ENCODE assay signal across 9 cellular contexts in genomic region chr9:114894206-114894605, GRCh38. TPM values are rescaled to one million over a fixed set of nuclear protein-coding genes. Genes with fewer than 3 reads are reported as not detected.
A peak's percentile ranks its signal among the peaks of the same experiment; 100 is the strongest.
DNase-seq lines count a peak whose midpoint lies in the region; ATAC-seq and TF ChIP-seq lines count a peak whose summit lies in the region.
"Had no signal": no experiment of that assay in that cellular context is flagged by ENCODE, and none has a peak within 500 bp of the region (broad histone marks: within the 10 kb centered on the region; RNA-seq: fewer than 3 reads in every experiment).

No MANE protein-coding gene starts in this region.

- H3K27me3 Mint-ChIP-seq in chondrocyte (ENCODE audit: low read depth) = no peaks in the 10 kb centered on the region

- H3K79me2 ChIP-seq in DND-41 (ENCODE audit: insufficient read depth, low read length) = no peaks in the 10 kb centered on the region

- peaks cover 33% of the 10 kb centered on the region for H3K4me1 Mint-ChIP-seq in chondrocyte (ENCODE audit: low read depth)

- H3K27ac ChIP-seq in DND-41 (ENCODE audit: low read length) = peak overlapping the region; percentile 45
- H3K27ac ChIP-seq in neutrophil = peak overlapping the region; percentile 86
- H3K27ac ChIP-seq: tibial artery had no signal

- peaks cover 2% of the 10 kb centered on the region for H3K36me3 Mint-ChIP-seq in chondrocyte (ENCODE audit: low read depth)

- H3K4me3 ChIP-seq in DND-41 (ENCODE audit: low read depth in 1 of 2, low read length in 2 of 2) = no peak overlapping the region
- peak overlapping the region; percentile 6 to 31 for H3K4me3 ChIP-seq in neutrophil (ENCODE audit: low read depth in 1 of 2, low read length in 1 of 2)
- H3K4me3 ChIP-seq: tibial artery had no signal

- H3K36me3 ChIP-seq in DND-41 (ENCODE audit: insufficient read depth, low read length) = no peaks in the 10 kb centered on the region
- no peaks in the 10 kb centered on the region for H3K36me3 ChIP-seq in neutrophil
- H3K36me3 ChIP-seq: tibial artery had no signal

- H4K20me1 ChIP-seq in DND-41 (ENCODE audit: insufficient read depth, low read length) = no peaks in the 10 kb centered on the region

- H3K27ac Mint-ChIP-seq in chondrocyte (ENCODE audit: unreplicated experiment) = peak overlapping the region; percentile 64

- no peak overlapping the region for H3K9ac ChIP-seq in DND-41 (ENCODE audit: low read depth, low read length)

- no peak for ATAC-seq in DND-41 (ENCODE audit: insufficient read depth, low read depth)

- H3K4me2 ChIP-seq in DND-41 (ENCODE audit: insufficient read depth, low read length) = no peak overlapping the region

- H3K9me3 ChIP-seq in DND-41 (ENCODE audit: insufficient read depth, low read length, severe bottlenecking) (no peaks in the 10 kb centered on the region), neutrophil (no peaks in the 10 kb centered on the region)
- H3K9me3 ChIP-seq: tibial artery had no signal

- H3K4me1 ChIP-seq in DND-41 (ENCODE audit: insufficient read depth, low read length) (peaks cover 47% of the 10 kb centered on the region), neutrophil (ENCODE audit: control insufficient read depth in 1 of 2, insufficient read depth in 1 of 2, low read depth in 1 of 2, low read length in 1 of 2) (peaks cover 72 to 79% of the 10 kb centered on the region in 2 experiments)

- H3K4me3 Mint-ChIP-seq in chondrocyte (ENCODE audit: unreplicated experiment) = no peak overlapping the region

- peaks cover 6% of the 10 kb centered on the region for H3K9me3 Mint-ChIP-seq in chondrocyte (ENCODE audit: low read depth)

- H3K27me3 ChIP-seq in DND-41 (ENCODE audit: insufficient read depth, low read length, poor library complexity) = no peaks in the 10 kb centered on the region
- H3K27me3 ChIP-seq in neutrophil = no peaks in the 10 kb centered on the region
- H3K27me3 ChIP-seq: tibial artery had no signal

- H2AFZ ChIP-seq in DND-41 (ENCODE audit: low read depth, low read length) = no peak overlapping the region

- TF ChIP-seq CTCF in DND-41 (IDR thresholded peaks at IDR 0.05; ENCODE audit: borderline replicate concordance, extremely low read depth, low read length, poor library complexity, severe bottlenecking) = no peak
- TF ChIP-seq CTCF in chondrocyte (IDR thresholded peaks at IDR 0.05) = no peak
- TF ChIP-seq CTCF in neutrophil (IDR thresholded peaks at IDR 0.05) = no peak

- DNase-seq in DND-41 (no peak), NCI-H226 (peak; percentile 39), chondrocyte (ENCODE audit: low spot score) (no peak), NCI-H1694 treated with DMSO at 0.1 percent for 48 hours (lab: John Stamatoyannopoulos, UW) (no peak), NCI-H2029 (lab: John Stamatoyannopoulos, UW) (no peak), NCI-H1105 treated with DMSO at 0.1 percent for 48 hours (lab: John Stamatoyannopoulos, UW) (no peak)
- DNase-seq: NCI-H524, tibial artery had no signal

RNA-seq across cellular contexts. Expression of gene TNFSF8, which starts 36.2 kb away (rescaled TPM):
- not detected in 3 replicates for total RNA-seq in chondrocyte

Comparison
In these comparisons a context has a peak if more than half of its experiments do, and no peak if none do; other contexts are left out.
1. H3K4me3 ChIP-seq: peak in neutrophil (2 of 2); none in DND-41 (0 of 2).